13 cellular contexts compared by ENCODE assay signal in the genomic region with DNA sequence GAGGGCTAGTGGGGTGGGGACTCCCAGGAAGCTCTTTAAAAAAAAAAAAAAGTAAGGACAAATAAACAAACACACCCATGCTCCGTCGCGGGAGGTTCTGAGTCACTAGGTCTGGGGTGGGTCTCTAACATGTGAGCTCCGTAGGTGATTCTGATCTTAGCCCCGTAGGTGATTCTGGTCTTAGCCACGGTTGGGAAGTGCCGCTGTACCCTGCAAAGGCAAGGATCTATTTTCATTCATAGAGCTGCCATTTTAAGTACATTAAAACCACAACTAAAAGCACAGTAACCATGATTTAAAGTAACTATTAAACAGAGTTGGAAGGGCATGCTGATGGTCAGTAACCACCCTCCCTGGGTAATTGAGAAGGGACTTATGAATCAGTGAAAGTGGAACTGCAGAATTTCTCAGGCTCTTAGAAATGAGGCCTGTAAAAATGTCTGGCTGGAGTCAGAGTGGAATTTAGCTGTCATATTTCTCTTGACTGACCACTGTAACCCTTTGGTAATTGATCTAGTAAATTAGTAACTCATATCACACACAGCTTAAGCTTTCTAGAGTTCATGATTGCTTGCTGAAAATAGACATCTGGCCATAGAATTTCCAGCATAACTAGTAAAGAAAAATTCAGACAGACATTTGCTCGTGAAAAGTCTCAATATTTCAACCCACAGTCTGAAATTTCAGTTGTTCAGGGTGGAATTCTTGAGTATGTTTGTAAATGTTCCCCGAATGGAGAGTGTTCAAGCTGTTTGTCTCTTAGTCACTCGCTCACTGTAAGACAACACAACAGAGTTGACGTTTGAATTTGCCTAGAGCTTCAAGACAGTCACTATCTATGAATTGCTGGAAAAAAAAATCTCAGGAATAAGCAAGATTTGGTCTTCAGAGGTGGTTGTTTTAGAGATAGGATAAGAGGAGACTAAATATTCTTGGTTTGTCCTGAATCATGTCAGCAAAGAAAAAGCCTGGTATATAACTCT. TPM values are rescaled to one million over a fixed set of nuclear protein-coding genes. Genes with fewer than 3 reads are reported as not detected.
DNase-seq lines count a peak whose midpoint lies in the region; ATAC-seq, FAIRE-seq and TF ChIP-seq lines count a peak whose summit lies in the region.
"Had no signal": no experiment of that assay in that cellular context is flagged by ENCODE, and none has a peak within 500 bp of the region (broad histone marks: within the 10 kb centered on the region; RNA-seq: fewer than 3 reads in every experiment).

No MANE protein-coding gene starts in this region.

- CTCF ChIA-PET in SK-N-SH (lab: Yijun Ruan, JAX) = interaction anchor here (0.7 to 0.8 kb wide), 2 partner anchors 469 to 1188 kb away, joined by 3 read pairs; no protein-coding TSS in a partner anchor

- TF ChIP-seq CTCF in keratinocyte (optimal IDR thresholded peaks at IDR 0.05 in 1 of 3, IDR thresholded peaks at IDR 0.05 in 1 of 3, conservative IDR thresholded peaks at IDR 0.05 in 1 of 3; ENCODE audit: extremely low read depth in 1 of 3, insufficient read depth in 2 of 3, low read length in 3 of 3) = no peak
- TF ChIP-seq CTCF in stomach (IDR thresholded peaks at IDR 0.05) = no peak
- TF ChIP-seq CTCF in SK-N-SH (IDR thresholded peaks at IDR 0.05) = no peak

- no peaks in the 10 kb centered on the region for H3K36me3 ChIP-seq in keratinocyte (ENCODE audit: control insufficient read depth in 2 of 2, extremely low read depth in 1 of 2, insufficient read depth in 2 of 2, low read length in 2 of 2)
- no peaks in the 10 kb centered on the region for H3K36me3 ChIP-seq in stomach
- H3K36me3 ChIP-seq in SK-N-SH (replicated peaks in 1 of 2; ENCODE audit: control insufficient read depth in 1 of 2, insufficient read depth in 2 of 2, low read length in 1 of 2) = no peaks in the 10 kb centered on the region
- H3K36me3 ChIP-seq: esophagus muscularis mucosa, prostate gland had no signal

- H3F3A ChIP-seq in SK-N-SH (replicated peaks; ENCODE audit: insufficient read depth) = no peaks in the 10 kb centered on the region

- ATAC-seq in HG03342 (IDR thresholded peaks at IDR 0.05; ENCODE audit: unreplicated experiment) = no peak
- ATAC-seq: activated T-cell treated with anti-CD3 and anti-CD28 coated beads, Interleukin-2, amount 50 U/mL, for 4 hours; stimulated activated memory B cell treated with anti-CD40 and anti-IgM and Interleukin-4, amounts not matched to agents 10 μg/mL and 1 μg/mL and 100 μg/mL, for 72 hours had no signal

- H3K27ac ChIP-seq in keratinocyte (ENCODE audit: control insufficient read depth, insufficient read depth, low read length) (no peak overlapping the region), stomach (peak overlapping the region; percentile 30 to 70 (median 61)), SK-N-SH (ENCODE audit: low read depth in 2 of 2, low read length in 1 of 2) (no peak overlapping the region)
- H3K27ac ChIP-seq: esophagus muscularis mucosa, prostate gland had no signal

- POLR2A ChIA-PET in SK-N-SH (lab: Yijun Ruan, JAX) = no interaction called here

- no peak overlapping the region for H3K9ac ChIP-seq in keratinocyte (ENCODE audit: control insufficient read depth, extremely low read depth, insufficient read depth, low read length)
- no peak overlapping the region for H3K9ac ChIP-seq in SK-N-SH

- H2AFZ ChIP-seq in keratinocyte (ENCODE audit: control insufficient read depth, low read length) (peak overlapping the region; percentile 37), SK-N-SH (ENCODE audit: low read depth) (no peak overlapping the region)

- TF ChIP-seq EP300 in stomach (IDR thresholded peaks at IDR 0.05) = no peak
- TF ChIP-seq EP300 in SK-N-SH (IDR thresholded peaks at IDR 0.05; ENCODE audit: borderline replicate concordance in 1 of 2, low read depth in 1 of 2, low read length in 1 of 2) = no peak

- TF ChIP-seq POLR2A in stomach (IDR thresholded peaks at IDR 0.05) = no peak

- no peak overlapping the region for H3K4me3 ChIP-seq in keratinocyte (ENCODE audit: control insufficient read depth in 2 of 3, extremely low read depth in 1 of 3, insufficient read depth in 2 of 3, low read depth in 1 of 3, low read length in 3 of 3)
- H3K4me3 ChIP-seq in stomach = no peak overlapping the region
- no peak overlapping the region for H3K4me3 ChIP-seq in SK-N-SH (ENCODE audit: low read depth in 2 of 2, low read length in 1 of 2)
- H3K4me3 ChIP-seq: esophagus muscularis mucosa, prostate gland had no signal

- H3K4me1 ChIP-seq in keratinocyte (ENCODE audit: control insufficient read depth, extremely low read depth, insufficient read depth, low read length) (peaks cover 25% of the 10 kb centered on the region), stomach (peaks cover 0 to 17% (median 0%) of the 10 kb centered on the region in 4 donors), SK-N-SH (ENCODE audit: control insufficient read depth in 1 of 2, insufficient read depth in 2 of 2, low read depth in 1 of 2, low read length in 1 of 2) (no peaks in the 10 kb centered on the region)
- H3K4me1 ChIP-seq: esophagus muscularis mucosa, prostate gland had no signal

- H4K20me1 ChIP-seq in keratinocyte (ENCODE audit: control insufficient read depth, extremely low read depth, insufficient read depth, low read length) = no peaks in the 10 kb centered on the region
- H4K20me1 ChIP-seq in SK-N-SH (ENCODE audit: insufficient read depth) = no peaks in the 10 kb centered on the region

- no peaks in the 10 kb centered on the region for H3K9me1 ChIP-seq in keratinocyte (ENCODE audit: control insufficient read depth, extremely low read depth, insufficient read depth, low read length)

- no peaks in the 10 kb centered on the region for H3K9me3 ChIP-seq in keratinocyte (ENCODE audit: control insufficient read depth, low read depth, low read length)
- H3K9me3 ChIP-seq in stomach = no peaks in the 10 kb centered on the region
- H3K9me3 ChIP-seq in SK-N-SH = no peaks in the 10 kb centered on the region
- H3K9me3 ChIP-seq: esophagus muscularis mucosa, prostate gland had no signal

- H3K4me2 ChIP-seq in keratinocyte (ENCODE audit: control insufficient read depth, extremely low read depth, insufficient read depth, low read depth, low read length) (peak overlapping the region; percentile 35), SK-N-SH (no peak overlapping the region)

- no peaks in the 10 kb centered on the region for H3K27me3 ChIP-seq in keratinocyte (ENCODE audit: control insufficient read depth, extremely low read depth, insufficient read depth, low read length)
- no peaks in the 10 kb centered on the region for H3K27me3 ChIP-seq in stomach
- no peaks in the 10 kb centered on the region for H3K27me3 ChIP-seq in SK-N-SH (ENCODE audit: insufficient read depth)
- H3K27me3 ChIP-seq: esophagus muscularis mucosa had no signal

- H3K9me2 ChIP-seq in SK-N-SH = no peaks in the 10 kb centered on the region

- dilution Hi-C loops in keratinocyte (cut with MboI; ENCODE audit: extremely low pct_ligation_motif_present, low sequenced_read_pairs) = no loop called here

- WGBS in stomach, 5 donors = 29 to 59% (median 41%) methylated on average over 11 of the region's 11 CpGs
- WGBS in SK-N-SH (ENCODE audit: low lambda C conversion rate) = 71% methylated on average over 11 of the region's 11 CpGs

- H3K79me2 ChIP-seq in keratinocyte (ENCODE audit: control insufficient read depth, insufficient read depth, low read length) = no peaks in the 10 kb centered on the region
- no peaks in the 10 kb centered on the region for H3K79me2 ChIP-seq in SK-N-SH (ENCODE audit: insufficient read depth)

- no peak for TF ChIP-seq RAD21 in SK-N-SH (IDR thresholded peaks at IDR 0.05; ENCODE audit: low read length)

- peak; percentile 29 for DNase-seq in HCEC 1CT
- DNase-seq in T1000 (lab: John Stamatoyannopoulos, UW) = peak; percentile 12
- DNase-seq in keratinocyte (ENCODE audit: low read depth, low spot score) = no peak
- DNase-seq in stomach = peak; percentile 68
- no peak for DNase-seq in SK-N-SH
- DNase-seq in NCI-H748 (lab: John Stamatoyannopoulos, UW; ENCODE audit: unreplicated experiment) = no peak
- no peak for DNase-seq in NCI-H2107 (lab: John Stamatoyannopoulos, UW)
- DNase-seq: activated T-cell treated with anti-CD3 and anti-CD28 coated beads, Interleukin-2, amount 50 U/mL, for 4 hours; NCI-H1436 had no signal

- peak; percentile 71 for FAIRE-seq in keratinocyte (lab: Jason Lieb, UNC)

- intact Hi-C loops in stomach (cut with DNase I; ENCODE audit: low total_unique reads) = no loop called here

TF ChIP-seq in SK-N-SH, 30 proteins besides CTCF, POLR2A, EP300 and RAD21 (continues in another document):
- TF ChIP-seq TCF12 (IDR thresholded peaks at IDR 0.05) = no peak
- TF ChIP-seq FOXM1 (IDR thresholded peaks at IDR 0.05; ENCODE audit: low read depth) = no peak
- no peak for TF ChIP-seq CHD2 (IDR thresholded peaks at IDR 0.05; ENCODE audit: low read length, partially characterized antibody)
- TF ChIP-seq RXRA (IDR thresholded peaks at IDR 0.05; ENCODE audit: borderline replicate concordance, low read depth) = no peak
- TF ChIP-seq POLR2AphosphoS5 (IDR thresholded peaks at IDR 0.05; ENCODE audit: low read depth, low read length) = no peak
- TF ChIP-seq, protein P1, sequence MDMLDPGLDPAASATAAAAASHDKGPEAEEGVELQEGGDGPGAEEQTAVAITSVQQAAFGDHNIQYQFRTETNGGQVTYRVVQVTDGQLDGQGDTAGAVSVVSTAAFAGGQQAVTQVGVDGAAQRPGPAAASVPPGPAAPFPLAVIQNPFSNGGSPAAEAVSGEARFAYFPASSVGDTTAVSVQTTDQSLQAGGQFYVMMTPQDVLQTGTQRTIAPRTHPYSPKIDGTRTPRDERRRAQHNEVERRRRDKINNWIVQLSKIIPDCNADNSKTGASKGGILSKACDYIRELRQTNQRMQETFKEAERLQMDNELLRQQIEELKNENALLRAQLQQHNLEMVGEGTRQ (IDR thresholded peaks at IDR 0.05; ENCODE audit: borderline replicate concordance, low read depth, low read length) = no peak
- TF ChIP-seq ELF1 (IDR thresholded peaks at IDR 0.05) = no peak
- no peak for TF ChIP-seq NRF1 (IDR thresholded peaks at IDR 0.05; ENCODE audit: low read depth, low read length)
- no peak for TF ChIP-seq NFIC (IDR thresholded peaks at IDR 0.05; ENCODE audit: borderline replicate concordance)

RNA-seq across cellular contexts. Expression of a gene that starts 34.2 kb away (rescaled TPM):
- 2.0 to 2.5 TPM (median 2.3 TPM) in 3 replicates for polyA plus RNA-seq in keratinocyte
- 7.9 TPM for polyA plus RNA-seq in keratinocyte (2011; ENCODE audit: low read depth)
- polyA plus RNA-seq in keratinocyte (2011; cell fraction: cytosol; rRNA removed) = 2.0 and 2.1 TPM in 2 replicates
- 7.9 and 11.9 TPM in 2 replicates for polyA plus RNA-seq in keratinocyte (2011; cell fraction: nucleus; rRNA removed)
- polyA plus RNA-seq in keratinocyte (2012; ENCODE audit: low replicate concordance) = 6.4 and 7.5 TPM in 2 replicates
- 3.0 to 6.2 TPM (median 3.9 TPM) in 3 replicates for polyA minus RNA-seq in keratinocyte
- polyA minus RNA-seq in keratinocyte (2011; cell fraction: cytosol; rRNA and poly(A)+ RNA removed) = 4.8 TPM
- 9.3 and 9.6 TPM in 2 replicates for polyA minus RNA-seq in keratinocyte (2011; cell fraction: nucleus; rRNA and poly(A)+ RNA removed)
- 100 to 1,000 TPM in 2 of 5 donors, 10 to 100 TPM in 3; 34.1 to 179 (median 89.9) TPM for total RNA-seq in stomach
- 10 to 100 TPM in 1 of 3 donors, 1 to 10 TPM in 2; 6.7 to 11.5 (median 9.2) TPM for polyA plus RNA-seq in stomach
- polyA plus RNA-seq in SK-N-SH (2012; rRNA removed) = 5.8 and 10.2 TPM in 2 replicates
- 6.9 and 8.6 TPM in 2 replicates for polyA plus RNA-seq in SK-N-SH (2012; cell fraction: cytosol; rRNA removed)
- polyA plus RNA-seq in SK-N-SH (2012; cell fraction: nucleus; rRNA removed) = 20.2 and 22.4 TPM in 2 replicates

Comparison
In these comparisons a context has a peak if more than half of its experiments do, and no peak if none do; other contexts are left out.
1. DNase-seq: peak in HCEC 1CT (single experiment), T1000 (single experiment) and stomach (single experiment); none in keratinocyte (single experiment), SK-N-SH (single experiment), NCI-H748 (single experiment) and NCI-H2107 (single experiment).
2. H3K27ac ChIP-seq: peak in stomach (5 of 5); none in keratinocyte (single experiment) and SK-N-SH (0 of 2).